In the genomic region with DNA sequence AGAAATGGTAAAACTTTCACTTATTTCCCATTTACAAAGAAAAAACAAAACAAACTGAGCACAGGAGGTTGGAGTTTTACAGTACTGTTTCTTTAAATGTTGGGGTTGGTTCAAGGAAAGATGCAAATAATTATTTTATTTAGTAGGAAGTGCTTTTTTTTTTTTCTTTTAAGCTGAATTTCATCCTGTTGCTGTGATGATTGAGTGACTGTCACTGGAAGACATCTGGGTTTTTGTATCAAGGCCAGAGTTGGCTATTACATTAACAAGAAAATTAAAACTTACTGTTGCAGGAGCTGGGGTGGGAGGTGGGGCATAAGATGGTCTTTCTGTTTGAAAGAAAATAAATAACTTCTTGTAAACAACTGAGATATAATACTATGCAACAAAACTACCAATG, we compare ENCODE assay signal across 19 cellular contexts. TPM values are rescaled to one million over a fixed set of nuclear protein-coding genes. Genes with fewer than 3 reads are reported as not detected.
DNase-seq lines count a peak whose midpoint lies in the region; ATAC-seq and TF ChIP-seq lines count a peak whose summit lies in the region.
"Had no signal": no experiment of that assay in that cellular context is flagged by ENCODE, and none has a peak within 500 bp of the region (broad histone marks: within the 10 kb centered on the region; RNA-seq: fewer than 3 reads in every experiment).

No MANE protein-coding gene starts in this region.

- BruUV-seq in MCF 10A (replicated peaks; lab: Mats Ljungman, UMichigan), result no TSS peak

- no peaks in the 10 kb centered on the region for H3K27me3 ChIP-seq in breast epithelium
- no peaks in the 10 kb centered on the region for H3K27me3 ChIP-seq in heart left ventricle
- H3K27me3 ChIP-seq: ovary, upper lobe of left lung had no signal

- H3K4me3 Mint-ChIP-seq in MCF 10A (ENCODE audit: unreplicated experiment) (peak overlapping the region; percentile 85), WTC11 (peak overlapping the region; percentile 23; the same call in 1 of the 2 replicates), immature natural killer cell (peak overlapping the region in 4 of 5 donors; percentile 25 to 70 (median 44))
- H3K4me3 Mint-ChIP-seq: dendritic cell treated with granulocyte-macrophage colony-stimulating factor and Interleukin-4, amounts not matched to agents 40 ng/mL and 50 ng/mL, for 4 days had no signal

- H3K36me3 Mint-ChIP-seq in MCF 10A (ENCODE audit: insufficient read depth, unreplicated experiment) (peaks cover 50% of the 10 kb centered on the region), WTC11 (peaks cover 35% of the 10 kb centered on the region), immature natural killer cell (peaks cover 12 to 35% (median 23%) of the 10 kb centered on the region in 3 donors)

- H3K27me3 Mint-ChIP-seq in MCF 10A (ENCODE audit: insufficient read depth, unreplicated experiment) (no peaks in the 10 kb centered on the region), WTC11 (ENCODE audit: low read depth) (peaks cover 6% of the 10 kb centered on the region; the same call in 1 of the 2 replicates), immature natural killer cell (ENCODE audit: low read depth in 3 of 3) (peaks cover 12 to 22% (median 21%) of the 10 kb centered on the region in 3 donors)
- H3K27me3 Mint-ChIP-seq: dendritic cell treated with granulocyte-macrophage colony-stimulating factor and Interleukin-4, amounts not matched to agents 40 ng/mL and 50 ng/mL, for 4 days had no signal

- intact Hi-C loops in MCF 10A (cut with micrococcal nuclease), result no loop called here
- intact Hi-C loops in breast epithelium (cut with DNase I; ENCODE audit: low total_unique reads), result no loop called here
- intact Hi-C loops in heart left ventricle (cut with DNase I), result loop anchor here in 1 of 10 donors (10.0 kb wide), 1 partner anchor 150 kb away; a partner anchor contains a TSS

- TF ChIP-seq CTCF in MCF 10A (IDR thresholded peaks at IDR 0.05; ENCODE audit: unreplicated experiment) (no peak), breast epithelium (IDR thresholded peaks at IDR 0.05) (no peak), WTC11 (IDR thresholded peaks at IDR 0.05) (no peak), heart left ventricle (IDR thresholded peaks at IDR 0.05) (no peak)

- ATAC-seq in WTC11 (no peak), heart left ventricle (no peak), GM18511 (IDR thresholded peaks at IDR 0.05; ENCODE audit: unreplicated experiment) (no peak), HG02678 (IDR thresholded peaks at IDR 0.05; ENCODE audit: unreplicated experiment) (no peak)
- ATAC-seq: lower lobe of right lung had no signal

- H3K36me3 ChIP-seq in breast epithelium, result no peaks in the 10 kb centered on the region
- peaks cover 0 to 59% (median 50%) of the 10 kb centered on the region in 9 donors for H3K36me3 ChIP-seq in heart left ventricle
- H3K36me3 ChIP-seq: ovary had no signal

- no peak overlapping the region for H3K27ac ChIP-seq in breast epithelium
- no peak overlapping the region for H3K27ac ChIP-seq in heart left ventricle
- H3K27ac ChIP-seq: lower lobe of right lung, ovary, upper lobe of left lung had no signal

- no peak overlapping the region for H3K4me3 ChIP-seq in breast epithelium
- H3K4me3 ChIP-seq in heart left ventricle, result peak overlapping the region in 1 of 12 donors; percentile 76
- H3K4me3 ChIP-seq: lower lobe of right lung, ovary had no signal

- H3K27ac Mint-ChIP-seq in MCF 10A (ENCODE audit: low read depth, unreplicated experiment), result peak overlapping the region; percentile 72
- H3K27ac Mint-ChIP-seq in WTC11, result no peak overlapping the region
- H3K27ac Mint-ChIP-seq in immature natural killer cell, result peak overlapping the region in 5 of 6 donors; percentile 25 to 58 (median 53)
- H3K27ac Mint-ChIP-seq: dendritic cell treated with granulocyte-macrophage colony-stimulating factor and Interleukin-4, amounts not matched to agents 40 ng/mL and 50 ng/mL, for 4 days had no signal

- TF ChIP-seq POLR2A in breast epithelium (IDR thresholded peaks at IDR 0.05) (no peak), heart left ventricle (IDR thresholded peaks at IDR 0.05) (no peak)

- H3K4me1 Mint-ChIP-seq in MCF 10A (ENCODE audit: insufficient read depth, unreplicated experiment), result peaks cover 35% of the 10 kb centered on the region
- H3K4me1 Mint-ChIP-seq in WTC11, result peaks cover 14% of the 10 kb centered on the region
- peaks cover 52 to 87% of the 10 kb centered on the region in 2 donors for H3K4me1 Mint-ChIP-seq in immature natural killer cell

- H3K9me3 Mint-ChIP-seq in MCF 10A (ENCODE audit: unreplicated experiment) (no peaks in the 10 kb centered on the region), WTC11 (no peaks in the 10 kb centered on the region), immature natural killer cell (no peaks in the 10 kb centered on the region)
- H3K9me3 Mint-ChIP-seq: dendritic cell treated with granulocyte-macrophage colony-stimulating factor and Interleukin-4, amounts not matched to agents 40 ng/mL and 50 ng/mL, for 4 days had no signal

- H3K9me3 ChIP-seq in breast epithelium, result no peaks in the 10 kb centered on the region
- no peaks in the 10 kb centered on the region for H3K9me3 ChIP-seq in heart left ventricle
- H3K9me3 ChIP-seq: lower lobe of right lung, ovary, upper lobe of left lung had no signal

- H3K4me1 ChIP-seq in breast epithelium (peaks cover 0 to 17% of the 10 kb centered on the region in 2 donors), heart left ventricle (peaks cover 0 to 40% (median 28%) of the 10 kb centered on the region in 12 donors)

- DNase-seq in MCF 10A (ENCODE audit: unreplicated experiment), result no peak
- DNase-seq in breast epithelium (ENCODE audit: low spot score in 2 of 2), result no peak
- DNase-seq in WTC11 (ENCODE audit: low spot score), result no peak
- DNase-seq in immature natural killer cell, result no peak
- DNase-seq in heart left ventricle, result no peak
- no peak for DNase-seq in NOMO-1 (lab: John Stamatoyannopoulos, UW; ENCODE audit: unreplicated experiment in 2 of 2)
- DNase-seq: AML-193, amygdala, lower lobe of right lung, NCI-H2029, NCI-H524 treated with DMSO at 0.1 percent for 48 hours, ovary, upper lobe of left lung had no signal

- CTCF ChIA-PET in MCF 10A (lab: Yijun Ruan, JAX) (interaction anchor here (1.0 to 2.3 kb wide), 2 partner anchors 12 to 74 kb away, joined by 3 to 9 read pairs; no protein-coding TSS in a partner anchor), WTC11 (lab: Charles Lee) (no interaction called here)

- POLR2A ChIA-PET in MCF 10A (lab: Yijun Ruan, JAX), result interaction anchor here (0.6 to 4.5 kb wide), 6 partner anchors 11 to 124 kb away, joined by 3 to 33 read pairs (median 4); no protein-coding TSS in a partner anchor
- POLR2A ChIA-PET in WTC11 (lab: Charles Lee), result no interaction called here

TF ChIP-seq in WTC11, 78 proteins besides CTCF, POLR2A, EP300 and RAD21 (continues in another document):
- TF ChIP-seq ZNF416 (CRISPR knock-in tag; IDR thresholded peaks at IDR 0.05) (no peak), RELA (CRISPR knock-in tag; IDR thresholded peaks at IDR 0.05; ENCODE audit: borderline replicate concordance) (no peak), GTF2I (CRISPR knock-in tag; conservative IDR thresholded peaks at IDR 0.05) (no peak), ZNF232 (CRISPR knock-in tag; IDR thresholded peaks at IDR 0.05) (no peak), NR3C1 (CRISPR knock-in tag; conservative IDR thresholded peaks at IDR 0.05; ENCODE audit: low read depth) (no peak), NR1H2 (CRISPR knock-in tag; IDR thresholded peaks at IDR 0.05) (no peak), RORB (CRISPR knock-in tag; IDR thresholded peaks at IDR 0.05) (no peak)
- TF ChIP-seq, protein P1, sequence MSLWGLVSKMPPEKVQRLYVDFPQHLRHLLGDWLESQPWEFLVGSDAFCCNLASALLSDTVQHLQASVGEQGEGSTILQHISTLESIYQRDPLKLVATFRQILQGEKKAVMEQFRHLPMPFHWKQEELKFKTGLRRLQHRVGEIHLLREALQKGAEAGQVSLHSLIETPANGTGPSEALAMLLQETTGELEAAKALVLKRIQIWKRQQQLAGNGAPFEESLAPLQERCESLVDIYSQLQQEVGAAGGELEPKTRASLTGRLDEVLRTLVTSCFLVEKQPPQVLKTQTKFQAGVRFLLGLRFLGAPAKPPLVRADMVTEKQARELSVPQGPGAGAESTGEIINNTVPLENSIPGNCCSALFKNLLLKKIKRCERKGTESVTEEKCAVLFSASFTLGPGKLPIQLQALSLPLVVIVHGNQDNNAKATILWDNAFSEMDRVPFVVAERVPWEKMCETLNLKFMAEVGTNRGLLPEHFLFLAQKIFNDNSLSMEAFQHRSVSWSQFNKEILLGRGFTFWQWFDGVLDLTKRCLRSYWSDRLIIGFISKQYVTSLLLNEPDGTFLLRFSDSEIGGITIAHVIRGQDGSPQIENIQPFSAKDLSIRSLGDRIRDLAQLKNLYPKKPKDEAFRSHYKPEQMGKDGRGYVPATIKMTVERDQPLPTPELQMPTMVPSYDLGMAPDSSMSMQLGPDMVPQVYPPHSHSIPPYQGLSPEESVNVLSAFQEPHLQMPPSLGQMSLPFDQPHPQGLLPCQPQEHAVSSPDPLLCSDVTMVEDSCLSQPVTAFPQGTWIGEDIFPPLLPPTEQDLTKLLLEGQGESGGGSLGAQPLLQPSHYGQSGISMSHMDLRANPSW (CRISPR knock-in tag; conservative IDR thresholded peaks at IDR 0.05; ENCODE audit: low read depth), result no peak
- TF ChIP-seq, protein P2, sequence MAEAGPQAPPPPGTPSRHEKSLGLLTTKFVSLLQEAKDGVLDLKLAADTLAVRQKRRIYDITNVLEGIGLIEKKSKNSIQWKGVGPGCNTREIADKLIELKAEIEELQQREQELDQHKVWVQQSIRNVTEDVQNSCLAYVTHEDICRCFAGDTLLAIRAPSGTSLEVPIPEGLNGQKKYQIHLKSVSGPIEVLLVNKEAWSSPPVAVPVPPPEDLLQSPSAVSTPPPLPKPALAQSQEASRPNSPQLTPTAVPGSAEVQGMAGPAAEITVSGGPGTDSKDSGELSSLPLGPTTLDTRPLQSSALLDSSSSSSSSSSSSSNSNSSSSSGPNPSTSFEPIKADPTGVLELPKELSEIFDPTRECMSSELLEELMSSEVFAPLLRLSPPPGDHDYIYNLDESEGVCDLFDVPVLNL (CRISPR knock-in tag; IDR thresholded peaks at IDR 0.05; ENCODE audit: borderline replicate concordance, low read depth), result no peak

RNA-seq across cellular contexts. Expression of a gene that starts 2.3 kb away (rescaled TPM):
- total RNA-seq in MCF 10A (2022), result 120 and 128 TPM in 2 replicates
- total RNA-seq in breast epithelium, result 100 to 1,000 TPM in 1 of 3 donors, 10 to 100 TPM in 2; 91.4 to 122 (median 98.4) TPM
- total RNA-seq in WTC11 (2021), result 109 to 114 TPM (median 114 TPM) in 3 replicates
- polyA plus RNA-seq in immature natural killer cell, result 100 to 1,000 TPM; 196 to 261 (median 223) TPM
- total RNA-seq in heart left ventricle, result 10 to 100 TPM; 51.8 to 88.0 (median 59.4) TPM
- 10 to 100 TPM; 38.6 to 60.9 TPM for polyA plus RNA-seq in heart left ventricle

RNA-seq across cellular contexts. Expression of a gene that starts 19.7 kb away (rescaled TPM):
- total RNA-seq in MCF 10A (2022), result 0.37 and 0.49 TPM in 2 replicates
- 1 to 10 TPM in 2 of 3 donors, under 1 TPM in 1; 0.80 to 1.3 (median 1.0) TPM for total RNA-seq in breast epithelium
- total RNA-seq in WTC11 (2021), result 0.09 to 0.34 TPM (median 0.30 TPM) in 3 replicates
- not detected for polyA plus RNA-seq in immature natural killer cell
- total RNA-seq in heart left ventricle, result 1 to 10 TPM in 1 of 9 donors, under 1 TPM in 4, not detected in 4; 0.25 to 1.3 (median 0.96) TPM
- polyA plus RNA-seq in heart left ventricle, result not detected
- total RNA-seq: LHCN-M2, RPMI7951 had no signal

RNA-seq across cellular contexts. Expression of a gene that starts 58.3 kb away (rescaled TPM):
- not detected in 2 replicates for total RNA-seq in MCF 10A (2022)
- not detected for total RNA-seq in breast epithelium
- total RNA-seq in WTC11 (2021), result not detected in 3 replicates
- polyA plus RNA-seq in immature natural killer cell, result not detected
- not detected for total RNA-seq in heart left ventricle
- not detected for polyA plus RNA-seq in heart left ventricle
- total RNA-seq: H1, LHCN-M2, lower lobe of right lung, ovary, RPMI7951, upper lobe of left lung had no signal
- polyA plus RNA-seq: H1, ovary had no signal

Comparison
In these comparisons a context has a peak if more than half of its experiments do, and no peak if none do; other contexts are left out.
1. H3K4me3 Mint-ChIP-seq: peak in every context shown above with its lines; median percentile 85 in MCF 10A; 44 in immature natural killer cell; 23 in WTC11.